ENCODE assay signal across 25 cellular contexts in the genomic region with DNA sequence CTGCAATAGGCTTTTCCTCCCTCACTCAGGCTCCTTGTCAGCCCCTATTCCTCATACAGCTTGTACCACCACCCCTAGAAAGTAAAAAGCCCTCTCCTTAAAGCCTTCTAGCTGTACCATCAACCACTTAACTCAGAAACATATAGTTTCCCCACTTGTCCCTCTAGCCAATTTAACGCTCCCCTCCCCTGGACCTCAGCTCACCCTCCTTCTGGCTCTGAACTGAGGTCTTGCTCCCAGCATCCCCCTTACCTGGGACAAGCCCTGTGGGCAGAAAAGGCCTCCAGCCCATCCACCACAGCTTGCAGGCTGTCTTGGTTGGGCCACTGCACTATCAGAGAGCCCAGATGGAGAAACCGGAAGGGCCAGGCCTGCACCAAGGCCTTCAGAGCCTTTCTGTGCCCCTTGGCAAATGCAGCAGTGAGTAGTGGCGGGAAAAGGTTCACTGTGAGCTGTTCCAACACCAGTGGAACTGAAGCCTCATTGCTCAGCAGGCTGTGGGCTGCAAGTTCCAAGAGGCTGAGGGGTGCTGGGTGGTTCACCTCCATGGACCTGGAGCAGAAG.
"Had no signal": no experiment of that assay in that cellular context is flagged by ENCODE, and none has a peak within 500 bp of the region (broad histone marks: within the 10 kb centered on the region; RNA-seq: fewer than 3 reads in every experiment).

No MANE protein-coding gene starts in this region.

- H3K27ac ChIP-seq: left lung, ovary, right atrium auricular region, right lobe of liver, tibial nerve, upper lobe of left lung, vagina had no signal

- ATAC-seq: left cardiac atrium; left lung; natural killer cell; right lobe of liver; stimulated activated memory B cell treated with anti-CD40 and anti-IgM and Interleukin-4, amounts not matched to agents 10 μg/mL and 1 μg/mL and 100 μg/mL, for 72 hours; stimulated activated naive CD8-positive, alpha-beta T cell treated with anti-CD3 and anti-CD28 coated beads, Interleukin-15, amount 100 ng/mL, for 72 hours had no signal

- H3K36me3 ChIP-seq: left lung, ovary, right atrium auricular region, right lobe of liver, tibial nerve, upper lobe of left lung, vagina had no signal

- H3K4me2 ChIP-seq: smooth muscle cell had no signal

- DNase-seq: hippocampal formation; kidney glomerular epithelial cell; left cardiac atrium; left lung; mesendoderm; naive B cell; natural killer cell; nephron progenitor cell; ovary; right lobe of liver; stimulated activated CD4-positive, alpha-beta T cell treated with anti-CD3 and anti-CD28 coated beads, Interleukin-1b, Interleukin-23, amount 100 ng/mL, for 48 hours; stimulated activated CD4-positive, alpha-beta T cell treated with anti-CD3 and anti-CD28 coated beads, Interleukin-2, amount 100 ng/mL, for 48 hours; stimulated activated CD4-positive, alpha-beta T cell treated with anti-CD3 and anti-CD28 coated beads, Interleukin-4, amount 100 ng/mL, for 4 hours; stimulated activated CD8-positive, alpha-beta memory T cell treated with anti-CD3 and anti-CD28 coated beads, Interleukin-4, amount 100 ng/mL, for 48 hours; stimulated activated naive CD4-positive, alpha-beta T cell treated with Interleukin-2 at 50 U/mL for 16 hours; stimulated activated naive CD8-positive, alpha-beta T cell treated with anti-CD3 and anti-CD28 coated beads, Interleukin-15, amount 100 ng/mL, for 72 hours; substantia nigra had no signal

- H3K9me3 ChIP-seq: left lung, ovary, right atrium auricular region, right lobe of liver, tibial nerve, upper lobe of left lung, vagina had no signal

- H3K4me3 ChIP-seq: left lung, lung, ovary, right atrium auricular region, right lobe of liver, smooth muscle cell, tibial nerve, upper lobe of left lung, vagina had no signal

- H3K4me1 ChIP-seq: left lung, right atrium auricular region, tibial nerve, upper lobe of left lung, vagina had no signal

- H3K27me3 ChIP-seq: left lung, ovary, right atrium auricular region, right lobe of liver, tibial nerve, upper lobe of left lung, vagina had no signal

- FAIRE-seq: keratinocyte had no signal
